Comparison of ENCODE assay signal across 39 cellular contexts in the genomic region with DNA sequence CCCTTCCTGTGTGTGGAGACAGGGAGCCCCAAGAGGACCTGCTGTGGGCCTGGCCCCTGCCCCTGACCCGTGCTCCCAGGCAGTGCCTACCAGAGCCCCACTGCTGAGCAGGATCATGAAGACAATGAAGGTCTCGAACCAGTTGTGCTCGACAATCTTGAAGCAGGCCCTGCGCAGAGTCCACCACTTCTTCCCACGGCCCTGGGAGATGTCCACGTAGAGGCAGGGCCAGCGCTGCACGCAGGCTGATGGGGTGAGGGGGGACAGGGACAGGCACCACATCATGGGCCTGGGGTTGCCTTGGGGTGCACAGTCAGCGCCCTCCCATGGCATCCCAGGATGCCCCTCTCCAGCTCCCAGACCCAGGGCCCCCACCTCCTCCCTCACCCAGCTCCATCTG. TPM values are rescaled to one million over a fixed set of nuclear protein-coding genes. Genes with fewer than 3 reads are reported as not detected.
"Had no signal": no experiment of that assay in that cellular context is flagged by ENCODE, and none has a peak within 500 bp of the region (broad histone marks: within the 10 kb centered on the region; RNA-seq: fewer than 3 reads in every experiment).

No MANE protein-coding gene starts in this region.

- H3K36me3 ChIP-seq: Peyer's patch had no signal

- H3K27ac ChIP-seq: Peyer's patch, VCaP had no signal

- DNase-seq: activated CD4-positive, alpha-beta memory T cell treated with anti-CD3 and anti-CD28 coated beads, Interleukin-2, amount 10 ng/mL, durations not matched to agents 7 days and 5 days; activated CD4-positive, alpha-beta T cell treated with anti-CD3 and anti-CD28 coated beads for 1 hour; activated CD4-positive, alpha-beta T cell treated with anti-CD3 and anti-CD28 coated beads for 48 hours; activated CD4-positive, CD25-positive, alpha-beta regulatory T cell; activated CD8-positive, alpha-beta memory T cell treated with anti-CD3 and anti-CD28 coated beads for 24 hours; activated CD8-positive, alpha-beta memory T cell treated with anti-CD3 and anti-CD28 coated beads, Interleukin-2, amount 10 ng/mL, durations not matched to agents 7 days and 5 days; activated CD8-positive, alpha-beta memory T cell treated with anti-CD3 and anti-CD28 coated beads, Interleukin-2, amount 50 U/mL, for 48 hours; activated effector memory CD4-positive, alpha-beta T cell treated with Interleukin-2 at 50 U/mL for 16 hours; activated naive CD4-positive, alpha-beta T cell treated with anti-CD3 and anti-CD28 coated beads, Interleukin-2, amount 10 ng/mL, durations not matched to agents 7 days and 5 days; activated naive CD8-positive, alpha-beta T cell treated with anti-CD3 and anti-CD28 coated beads, Interleukin-2, amount 50 U/mL, for 24 hours; activated T-cell treated with anti-CD3 and anti-CD28 coated beads, Interleukin-2, amount 50 U/mL, for 48 hours; anterior cingulate cortex; caudate nucleus; cerebellar nuclear complex; Kasumi-1; NCI-H1092 treated with DMSO at 0.1 percent for 48 hours; NCI-H1417; NCI-H146; NCI-H187; NCI-H2029 treated with DMSO at 0.1 percent for 48 hours; NCI-H2107; NCI-H2171; NCI-H2227 treated with DMSO at 0.1 percent for 48 hours; NCI-H446; NCI-H510A treated with DMSO at 0.1 percent for 48 hours; NCI-H526 treated with DMSO at 0.1 percent for 48 hours; NCI-H82; PC-3; Peyer's patch; RPMI8226; SIG-M5; T-cell; T-helper 17 cell had no signal

- H3K36me3 Mint-ChIP-seq: activated CD8-positive, alpha-beta memory T cell treated with anti-CD3 and anti-CD28 coated beads, Interleukin-2, amount 10 ng/mL, durations not matched to agents 7 days and 5 days; activated naive CD4-positive, alpha-beta T cell treated with anti-CD3 and anti-CD28 coated beads, Interleukin-2, amount 10 ng/mL, durations not matched to agents 7 days and 5 days; activated naive CD8-positive, alpha-beta T cell; brain; T-cell had no signal

- ATAC-seq: activated CD8-positive, alpha-beta memory T cell treated with anti-CD3 and anti-CD28 coated beads, Interleukin-2, amount 10 ng/mL, durations not matched to agents 7 days and 5 days; activated naive CD8-positive, alpha-beta T cell treated with anti-CD3 and anti-CD28 coated beads, Interleukin-2, amount 50 U/mL, for 24 hours; PC-3; SK-N-SH treated with all-trans-retinoic acid at 6 μM for 48 hours; T-cell; T-helper 17 cell had no signal

- H3K4me3 Mint-ChIP-seq: activated CD4-positive, alpha-beta memory T cell treated with anti-CD3 and anti-CD28 coated beads, Interleukin-2, amount 10 ng/mL, durations not matched to agents 7 days and 5 days; activated CD8-positive, alpha-beta memory T cell treated with anti-CD3 and anti-CD28 coated beads, Interleukin-2, amount 10 ng/mL, durations not matched to agents 7 days and 5 days; activated naive CD4-positive, alpha-beta T cell treated with anti-CD3 and anti-CD28 coated beads, Interleukin-2, amount 10 ng/mL, durations not matched to agents 7 days and 5 days; activated naive CD8-positive, alpha-beta T cell; activated naive CD8-positive, alpha-beta T cell treated with anti-CD3 and anti-CD28 coated beads, Interleukin-2, amount 50 U/mL, for 24 hours; brain; T-cell; T-helper 17 cell had no signal

- H3K27ac Mint-ChIP-seq: activated CD4-positive, alpha-beta memory T cell treated with anti-CD3 and anti-CD28 coated beads, Interleukin-2, amount 10 ng/mL, durations not matched to agents 7 days and 5 days; activated CD8-positive, alpha-beta memory T cell treated with anti-CD3 and anti-CD28 coated beads, Interleukin-2, amount 10 ng/mL, durations not matched to agents 7 days and 5 days; activated naive CD4-positive, alpha-beta T cell treated with anti-CD3 and anti-CD28 coated beads, Interleukin-2, amount 10 ng/mL, durations not matched to agents 7 days and 5 days; activated naive CD8-positive, alpha-beta T cell; activated naive CD8-positive, alpha-beta T cell treated with anti-CD3 and anti-CD28 coated beads, Interleukin-2, amount 50 U/mL, for 24 hours; brain; T-cell; T-helper 17 cell had no signal

- H3K4me1 Mint-ChIP-seq: brain had no signal

- H3K27me3 ChIP-seq: Peyer's patch had no signal

- H3K9me3 ChIP-seq: Peyer's patch had no signal

- H3K9me3 Mint-ChIP-seq: activated CD4-positive, alpha-beta memory T cell treated with anti-CD3 and anti-CD28 coated beads, Interleukin-2, amount 10 ng/mL, durations not matched to agents 7 days and 5 days; activated naive CD4-positive, alpha-beta T cell treated with anti-CD3 and anti-CD28 coated beads, Interleukin-2, amount 10 ng/mL, durations not matched to agents 7 days and 5 days; activated naive CD8-positive, alpha-beta T cell treated with anti-CD3 and anti-CD28 coated beads, Interleukin-2, amount 50 U/mL, for 24 hours; brain; T-cell had no signal

- H3K4me3 ChIP-seq: Peyer's patch had no signal

- H3K27me3 Mint-ChIP-seq: activated naive CD8-positive, alpha-beta T cell; activated naive CD8-positive, alpha-beta T cell treated with anti-CD3 and anti-CD28 coated beads, Interleukin-2, amount 50 U/mL, for 24 hours; T-cell; T-helper 17 cell had no signal

RNA-seq across cellular contexts. Expression of gene CD79B, which starts 16.4 kb away (rescaled TPM):
- total RNA-seq: bronchial epithelial cell, PC-3 had no signal

RNA-seq across cellular contexts. Expression of gene SCN4A, which starts 24.2 kb away (rescaled TPM):
- total RNA-seq: PC-3, SK-MEL-5 had no signal

RNA-seq across cellular contexts. Expression of gene GH1, which starts 29.9 kb away (rescaled TPM):
- total RNA-seq: activated CD4-positive, alpha-beta memory T cell treated with anti-CD3 and anti-CD28 coated beads, Interleukin-2, amount 10 ng/mL, durations not matched to agents 7 days and 5 days; activated CD8-positive, alpha-beta memory T cell treated with anti-CD3 and anti-CD28 coated beads, Interleukin-2, amount 10 ng/mL, durations not matched to agents 7 days and 5 days; bronchial epithelial cell; PC-3; Peyer's patch; SK-MEL-5; T-cell; T-helper 17 cell had no signal

RNA-seq across cellular contexts. Expression of gene CSHL1, which starts 37.5 kb away (rescaled TPM):
- total RNA-seq: activated CD4-positive, alpha-beta memory T cell treated with anti-CD3 and anti-CD28 coated beads, Interleukin-2, amount 10 ng/mL, durations not matched to agents 7 days and 5 days; activated CD8-positive, alpha-beta memory T cell treated with anti-CD3 and anti-CD28 coated beads, Interleukin-2, amount 10 ng/mL, durations not matched to agents 7 days and 5 days; bronchial epithelial cell; PC-3; Peyer's patch; SK-MEL-5; T-cell; T-helper 17 cell had no signal

RNA-seq across cellular contexts. Expression of gene PRR29, which starts 49.6 kb away (rescaled TPM):
- total RNA-seq: bronchial epithelial cell, SK-MEL-5 had no signal
